ENCODE assay signal across 18 cellular contexts in genomic region chr4:10605746-10606482, GRCh38.
DNase-seq lines count a peak whose midpoint lies in the region; ATAC-seq and TF ChIP-seq lines count a peak whose summit lies in the region.
"Had no signal": no experiment of that assay in that cellular context is flagged by ENCODE, and none has a peak within 500 bp of the region (broad histone marks: within the 10 kb centered on the region; RNA-seq: fewer than 3 reads in every experiment).

No MANE protein-coding gene starts in this region.

- no peaks in the 10 kb centered on the region; a peak in 1 of 4 replicates for H3K4me1 ChIP-seq in HCT116 (ENCODE audit: control insufficient read depth in 1 of 2, insufficient read depth in 2 of 2, low read length in 2 of 2)
- H3K4me1 ChIP-seq: Peyer's patch, sigmoid colon, suprapubic skin had no signal

- H2AFZ ChIP-seq in HCT116 (ENCODE audit: low read depth, low read length, poor library complexity, severe bottlenecking), result no peak overlapping the region

- H3K36me3 ChIP-seq in HCT116 (ENCODE audit: control insufficient read depth in 1 of 2, insufficient read depth in 2 of 2, low read length in 2 of 2), result no peaks in the 10 kb centered on the region
- H3K36me3 ChIP-seq: Peyer's patch, sigmoid colon, suprapubic skin had no signal

- H3K9me3 ChIP-seq in HCT116 (ENCODE audit: control insufficient read depth in 1 of 2, insufficient read depth in 1 of 2, low read depth in 1 of 2, low read length in 2 of 2), result no peaks in the 10 kb centered on the region
- H3K9me3 ChIP-seq: Peyer's patch, sigmoid colon, suprapubic skin had no signal

- no peak for ATAC-seq in HCT116
- ATAC-seq in GM18519 (IDR thresholded peaks at IDR 0.05; ENCODE audit: low FRiP score, unreplicated experiment), result no peak
- no peak for ATAC-seq in HG03354 (IDR thresholded peaks at IDR 0.05; ENCODE audit: poor library complexity, severe bottlenecking, unreplicated experiment)
- ATAC-seq: activated CD8-positive, alpha-beta T cell treated with anti-CD3 and anti-CD28 coated beads, Interleukin-2, amount 10 ng/mL, durations not matched to agents 7 days and 5 days; HepG2; T-cell; WTC11 had no signal

- no peak for TF ChIP-seq RAD21 in HCT116 (IDR thresholded peaks at IDR 0.05; ENCODE audit: low read depth)

- no peak overlapping the region for H3K9ac ChIP-seq in HCT116 (ENCODE audit: low read length)

- intact Hi-C loops in HCT116 (cut with micrococcal nuclease), result no loop called here

- no peak overlapping the region for H3K4me2 ChIP-seq in HCT116 (ENCODE audit: low read length)

- H3K4me3 ChIP-seq in HCT116 (replicated peaks in 1 of 2; ENCODE audit: low read depth in 1 of 2, low read length in 2 of 2) (no peak overlapping the region), fibroblast of mammary gland (ENCODE audit: control insufficient read depth, low read depth, low read length) (no peak overlapping the region)
- H3K4me3 ChIP-seq: Peyer's patch, sigmoid colon, suprapubic skin had no signal

- H4K20me1 ChIP-seq in HCT116 (ENCODE audit: insufficient read depth), result no peaks in the 10 kb centered on the region

- no TSS peak for BruUV-seq in HCT116 (replicated peaks; lab: Mats Ljungman, UMichigan)

- RAD21 ChIA-PET in HCT116 (lab: Charles Lee; ENCODE audit: low non-redundant PET in 1 of 2, low total read pairs in 2 of 2, uncharacterized antibody in 2 of 2, unreplicated experiment in 2 of 2), result no interaction called here

- DNase-seq in HCT116 (ENCODE audit: low read depth, low spot score), result no peak
- peak; percentile 59 for DNase-seq in fibroblast of mammary gland (ENCODE audit: low read depth)
- peak; percentile 69 for DNase-seq in renal cortical epithelial cell (ENCODE audit: low read depth)
- no peak for DNase-seq in NCI-H146 treated with DMSO at 0.1 percent for 48 hours (lab: John Stamatoyannopoulos, UW; ENCODE audit: unreplicated experiment)
- DNase-seq: activated CD8-positive, alpha-beta T cell treated with anti-CD3 and anti-CD28 coated beads, Interleukin-2, amount 10 ng/mL, durations not matched to agents 7 days and 5 days; H7; NCI-H526 treated with DMSO at 0.1 percent for 48 hours; occipital lobe; Peyer's patch; sigmoid colon; stimulated activated CD4-positive, alpha-beta T cell treated with anti-CD3 and anti-CD28 coated beads, Interleukin-4, amount 100 ng/mL, for 1 hour; T-cell had no signal

- POLR2A ChIA-PET in HCT116 (lab: Charles Lee), result no interaction called here

- CTCF ChIA-PET in HCT116 (lab: Charles Lee), result no interaction called here

- no peak for TF ChIP-seq CTCF in HCT116 (IDR thresholded peaks at IDR 0.05 in 2 of 3, conservative IDR thresholded peaks at IDR 0.05 in 1 of 3; ENCODE audit: borderline replicate concordance in 1 of 3, insufficient read depth in 1 of 3, low read depth in 2 of 3, low read length in 2 of 3)
- no peak for TF ChIP-seq CTCF in VCaP (conservative IDR thresholded peaks at IDR 0.05)
- no peak for TF ChIP-seq CTCF in fibroblast of mammary gland (conservative IDR thresholded peaks at IDR 0.05; ENCODE audit: control insufficient read depth, insufficient read depth, low read depth, low read length)

- H3K9me2 ChIP-seq in HCT116 (ENCODE audit: insufficient read depth), result no peaks in the 10 kb centered on the region

- TF ChIP-seq POLR2A in HCT116 (IDR thresholded peaks at IDR 0.05; ENCODE audit: borderline replicate concordance, extremely low read depth, insufficient read depth, insufficient read length), result no peak

- H3K27ac ChIP-seq in HCT116 (ENCODE audit: low read depth, low read length), result no peak overlapping the region
- H3K27ac ChIP-seq in VCaP, result peak overlapping the region; percentile 83
- H3K27ac ChIP-seq: Peyer's patch, sigmoid colon, suprapubic skin had no signal

- no peaks in the 10 kb centered on the region for H3K79me2 ChIP-seq in HCT116 (ENCODE audit: insufficient read depth, low read length)

- H3K27me3 ChIP-seq in HCT116 (ENCODE audit: insufficient read depth, low read length), result no peaks in the 10 kb centered on the region
- H3K27me3 ChIP-seq: Peyer's patch, sigmoid colon, suprapubic skin had no signal

TF ChIP-seq in HCT116, 20 proteins besides CTCF, POLR2A, EP300 and RAD21:
- no peak for TF ChIP-seq TCF7L2 (IDR thresholded peaks at IDR 0.05; ENCODE audit: borderline replicate concordance, extremely low read depth, insufficient read depth, insufficient read length)
- no peak for TF ChIP-seq CEBPB (IDR thresholded peaks at IDR 0.05; ENCODE audit: low read depth)
- TF ChIP-seq FOSL1 (IDR thresholded peaks at IDR 0.05; ENCODE audit: low read depth), result peak; percentile 30; the same call in 1 of the 2 replicates

Comparison
In these comparisons a context has a peak if more than half of its experiments do, and no peak if none do; other contexts are left out.
1. DNase-seq: peak in fibroblast of mammary gland (single experiment) and renal cortical epithelial cell (single experiment); none in HCT116 (single experiment) and NCI-H146 treated with DMSO at 0.1 percent for 48 hours (single experiment).